ENCODE assay signal across 7 cellular contexts in genomic region chr22:37193629-37194191, GRCh38. TPM values are rescaled to one million over a fixed set of nuclear protein-coding genes. Genes with fewer than 3 reads are reported as not detected.
A peak's percentile ranks its signal among the peaks of the same experiment; 100 is the strongest.
DNase-seq lines count a peak whose midpoint lies in the region; ATAC-seq and TF ChIP-seq lines count a peak whose summit lies in the region.

No MANE protein-coding gene starts in this region.

- no peaks in the 10 kb centered on the region for H3K9me3 ChIP-seq in IMR-90 (ENCODE audit: control insufficient read depth, insufficient read depth, low read length)
- H3K9me3 ChIP-seq in PC-3 (ENCODE audit: low read length), result no peaks in the 10 kb centered on the region

- no peak overlapping the region for H2AK5ac ChIP-seq in IMR-90 (ENCODE audit: low read depth, low read length)

- no peak overlapping the region for H3K23ac ChIP-seq in IMR-90 (ENCODE audit: low read depth, low read length)

- in situ Hi-C loops in IMR-90 (cut with MboI; ENCODE audit: low sequenced_read_pairs), result no loop called here

- H3K4ac ChIP-seq in IMR-90 (ENCODE audit: low read depth, low read length), result no peak overlapping the region

- CTCF ChIA-PET in IMR-90 (lab: Yijun Ruan, JAX) (interaction anchor here (0.6 kb wide), 1 partner anchor 89 kb away, joined by 3 read pairs; no protein-coding TSS in a partner anchor), PC-3 (lab: Charles Lee) (no interaction called here)

- H3K79me2 ChIP-seq in PC-3 (ENCODE audit: low read length), result no peaks in the 10 kb centered on the region

- H3K9ac ChIP-seq in IMR-90 (ENCODE audit: low read depth, low read length), result no peak overlapping the region
- H3K9ac ChIP-seq in PC-3 (ENCODE audit: low read length), result no peak overlapping the region

- H3K4me1 ChIP-seq in IMR-90 (ENCODE audit: control insufficient read depth, insufficient read depth, low read length), result peaks cover 19% of the 10 kb centered on the region
- peaks cover 64% of the 10 kb centered on the region for H3K4me1 ChIP-seq in PC-3 (ENCODE audit: insufficient read depth, low read length)

- H3K4me2 ChIP-seq in IMR-90 (ENCODE audit: low read depth, low read length), result no peak overlapping the region
- H3K4me2 ChIP-seq in PC-3 (ENCODE audit: low read length), result no peak overlapping the region

- H3K27me3 ChIP-seq in IMR-90 (ENCODE audit: control insufficient read depth, insufficient read depth, low read length) (no peaks in the 10 kb centered on the region), PC-3 (ENCODE audit: low read length) (no peaks in the 10 kb centered on the region)

- H3K18ac ChIP-seq in IMR-90 (ENCODE audit: low read depth, low read length), result no peak overlapping the region

- H2AFZ ChIP-seq in IMR-90 (replicated peaks; ENCODE audit: low read length, poor library complexity) (no peak overlapping the region), PC-3 (ENCODE audit: low read length) (no peak overlapping the region)

- no peak overlapping the region for H2BK120ac ChIP-seq in IMR-90 (ENCODE audit: low read depth, low read length)

- no peak for ATAC-seq in IMR-90 (ENCODE audit: low read depth)
- no peak for ATAC-seq in GM18511 (IDR thresholded peaks at IDR 0.05; ENCODE audit: unreplicated experiment)
- no peak for ATAC-seq in PC-3

- no peak overlapping the region for H4K91ac ChIP-seq in IMR-90 (ENCODE audit: insufficient read depth, low read depth, low read length)

- no peak overlapping the region for H2BK15ac ChIP-seq in IMR-90 (ENCODE audit: low read depth, low read length)

- dilution Hi-C loops in IMR-90 (cut with HindIII; ENCODE audit: low sequenced_read_pairs, unreplicated experiment), result no loop called here

- H3K9me2 ChIP-seq in PC-3 (replicated peaks; ENCODE audit: low read length), result no peaks in the 10 kb centered on the region

- TF ChIP-seq POLR2A in IMR-90 (IDR thresholded peaks at IDR 0.05; ENCODE audit: low read depth, low read length), result no peak

- no TSS peak for BruUV-seq in IMR-90 (replicated peaks; lab: Mats Ljungman, UMichigan)
- no TSS peak for BruUV-seq in PC-3 (replicated peaks; lab: Mats Ljungman, UMichigan)

- DNase-seq in IMR-90 (peak; percentile 36), globus pallidus (ENCODE audit: low spot score) (peak; percentile 45), SHP77 treated with DMSO at 0.1 percent for 48 hours (lab: John Stamatoyannopoulos, UW) (no peak), PC-3 (no peak)
- DNase-seq in activated CD4-positive, alpha-beta T cell treated with anti-CD3 and anti-CD28 coated beads for 48 hours, result peak; percentile 69
- DNase-seq in stimulated activated CD8-positive, alpha-beta memory T cell treated with anti-CD3 and anti-CD28 coated beads, Interleukin-7, amount 100 ng/mL, for 24 hours (ENCODE audit: low read depth), result peak; percentile 19

- no peak overlapping the region for H3K27ac ChIP-seq in IMR-90 (ENCODE audit: insufficient read depth, low read length)
- H3K27ac ChIP-seq in PC-3 (ENCODE audit: low read length), result no peak overlapping the region

- no peak overlapping the region for H2BK5ac ChIP-seq in IMR-90 (ENCODE audit: low read depth, low read length, poor library complexity, severe bottlenecking)

- intact Hi-C loops in IMR-90 (cut with micrococcal nuclease) (no loop called here), PC-3 (cut with micrococcal nuclease) (loop anchor here (10.0 kb wide), 1 partner anchor 119 kb away; no protein-coding TSS in a partner anchor)

- H4K20me1 ChIP-seq in IMR-90 (ENCODE audit: insufficient read depth, low read length) (no peaks in the 10 kb centered on the region), PC-3 (ENCODE audit: low read length) (no peaks in the 10 kb centered on the region)

- no peak overlapping the region for H4K5ac ChIP-seq in IMR-90 (ENCODE audit: low read depth, low read length)

- no peak for TF ChIP-seq RAD21 in IMR-90 (IDR thresholded peaks at IDR 0.05; ENCODE audit: low read length)

- H3K4me3 ChIP-seq in IMR-90 (ENCODE audit: insufficient read depth, low read depth, low read length) (no peak overlapping the region), PC-3 (ENCODE audit: low read length) (no peak overlapping the region)

- POLR2A ChIA-PET in IMR-90 (lab: Charles Lee; ENCODE audit: unreplicated experiment), result no interaction called here
- POLR2A ChIA-PET in PC-3 (lab: Charles Lee; ENCODE audit: unreplicated experiment), result no interaction called here

- no peak overlapping the region for H3K56ac ChIP-seq in IMR-90 (ENCODE audit: extremely low read depth, insufficient read depth, low read length)

- WGBS in IMR-90 (ENCODE audit: extremely low coverage in 2 of 2, insufficient read length in 1 of 2), 2 experiments, result no CpG with 5 or more reads among the region's 10 CpGs

- no peak overlapping the region for H4K8ac ChIP-seq in IMR-90 (ENCODE audit: low read depth in 2 of 2, low read length in 2 of 2)

- no peak overlapping the region for H2BK20ac ChIP-seq in IMR-90 (ENCODE audit: low read depth, low read length)

- H3F3A ChIP-seq in PC-3 (ENCODE audit: low read length, unreplicated experiment), result peaks cover 4% of the 10 kb centered on the region

- peaks cover 0 to 6% of the 10 kb centered on the region in 2 experiments; a peak in 1 of 4 replicates for H3K79me1 ChIP-seq in IMR-90 (ENCODE audit: low read depth in 1 of 2, low read length in 2 of 2)

- H2AK9ac ChIP-seq in IMR-90 (replicated peaks; ENCODE audit: low read depth, low read length, poor library complexity), result no peak overlapping the region

- no peak for TF ChIP-seq CTCF in IMR-90 (conservative IDR thresholded peaks at IDR 0.05; ENCODE audit: low read depth, low read length)
- no peak for TF ChIP-seq CTCF in PC-3 (conservative IDR thresholded peaks at IDR 0.05; ENCODE audit: low read depth, low read length)

- H3K36me3 ChIP-seq in IMR-90 (ENCODE audit: control insufficient read depth, insufficient read depth, low read length), result no peaks in the 10 kb centered on the region
- no peaks in the 10 kb centered on the region for H3K36me3 ChIP-seq in PC-3 (ENCODE audit: low read depth, low read length)

- H3K9me1 ChIP-seq in IMR-90 (ENCODE audit: insufficient read depth, low read length), result peaks cover 3% of the 10 kb centered on the region

- H3K14ac ChIP-seq in IMR-90 (replicated peaks; ENCODE audit: low read depth, low read length), result no peak overlapping the region

TF ChIP-seq in IMR-90, 13 proteins besides CTCF, POLR2A, EP300 and RAD21:
- TF ChIP-seq FOS (IDR thresholded peaks at IDR 0.05; ENCODE audit: low read depth, low read length) (0 out of 2 replicates have a peak, but pooled peaks have one; percentile 3), BHLHE40 (IDR thresholded peaks at IDR 0.05; ENCODE audit: low read depth, low read length) (no peak)
TF ChIP-seq in IMR-90: peak in this region for 1.

RNA-seq across cellular contexts. Expression of gene C1QTNF6, which starts 5.7 kb away (rescaled TPM):
- total RNA-seq in IMR-90 (2012; rRNA removed) (1.1 TPM in 2 replicates), PC-3 (2014; rRNA removed) (3.8 and 5.5 TPM in 2 replicates)
- polyA plus RNA-seq in IMR-90 (2012; rRNA removed), result 10.0 and 10.9 TPM in 2 replicates
- polyA plus RNA-seq in IMR-90 (2012; cell fraction: cytosol; rRNA removed), result 3.1 and 9.8 TPM in 2 replicates
- 53.9 and 59.1 TPM in 2 replicates for polyA plus RNA-seq in IMR-90 (2012; cell fraction: nucleus; rRNA removed; ENCODE audit: low replicate concordance)

RNA-seq across cellular contexts. Expression of gene SSTR3, which starts 18.6 kb away (rescaled TPM):
- total RNA-seq in IMR-90 (2012; rRNA removed) (under 0.01 TPM in 2 replicates), PC-3 (2014; rRNA removed) (0.55 TPM in 1 of 2 replicates, not detected in the other)
- polyA plus RNA-seq in IMR-90 (2012; rRNA removed), result 0.07 TPM in 2 replicates
- 0.03 and 0.04 TPM in 2 replicates for polyA plus RNA-seq in IMR-90 (2012; cell fraction: cytosol; rRNA removed)
- polyA plus RNA-seq in IMR-90 (2012; cell fraction: nucleus; rRNA removed; ENCODE audit: low replicate concordance), result 0.09 and 0.16 TPM in 2 replicates

RNA-seq across cellular contexts. Expression of gene IL2RB, which starts 44.0 kb away (rescaled TPM):
- total RNA-seq in IMR-90 (2012; rRNA removed), result not detected in 2 replicates
- polyA plus RNA-seq in IMR-90 (2012; rRNA removed), result 1.0 and 1.2 TPM in 2 replicates
- 0.82 and 1.5 TPM in 2 replicates for polyA plus RNA-seq in IMR-90 (2012; cell fraction: cytosol; rRNA removed)
- 0.19 and 0.29 TPM in 2 replicates for polyA plus RNA-seq in IMR-90 (2012; cell fraction: nucleus; rRNA removed; ENCODE audit: low replicate concordance)
- total RNA-seq in PC-3 (2014; rRNA removed), result not detected in 2 replicates

RNA-seq across cellular contexts. Expression of gene RAC2, which starts 50.4 kb away (rescaled TPM):
- total RNA-seq in IMR-90 (2012; rRNA removed) (10.0 and 11.1 TPM in 2 replicates), PC-3 (2014; rRNA removed) (50.5 and 54.5 TPM in 2 replicates)
- polyA plus RNA-seq in IMR-90 (2012; rRNA removed), result 72.3 and 77.1 TPM in 2 replicates
- polyA plus RNA-seq in IMR-90 (2012; cell fraction: cytosol; rRNA removed), result 56.9 and 106 TPM in 2 replicates
- polyA plus RNA-seq in IMR-90 (2012; cell fraction: nucleus; rRNA removed; ENCODE audit: low replicate concordance), result 33.8 and 79.6 TPM in 2 replicates

Comparison
In these comparisons a context has a peak if more than half of its experiments do, and no peak if none do; other contexts are left out.
1. DNase-seq: peak in IMR-90 (single experiment), activated CD4-positive, alpha-beta T cell treated with anti-CD3 and anti-CD28 coated beads for 48 hours (single experiment), globus pallidus (single experiment) and stimulated activated CD8-positive, alpha-beta memory T cell treated with anti-CD3 and anti-CD28 coated beads, Interleukin-7, amount 100 ng/mL, for 24 hours (single experiment); none in SHP77 treated with DMSO at 0.1 percent for 48 hours (single experiment) and PC-3 (single experiment).